1 cellular context compared by ENCODE assay signal in the genomic region with DNA sequence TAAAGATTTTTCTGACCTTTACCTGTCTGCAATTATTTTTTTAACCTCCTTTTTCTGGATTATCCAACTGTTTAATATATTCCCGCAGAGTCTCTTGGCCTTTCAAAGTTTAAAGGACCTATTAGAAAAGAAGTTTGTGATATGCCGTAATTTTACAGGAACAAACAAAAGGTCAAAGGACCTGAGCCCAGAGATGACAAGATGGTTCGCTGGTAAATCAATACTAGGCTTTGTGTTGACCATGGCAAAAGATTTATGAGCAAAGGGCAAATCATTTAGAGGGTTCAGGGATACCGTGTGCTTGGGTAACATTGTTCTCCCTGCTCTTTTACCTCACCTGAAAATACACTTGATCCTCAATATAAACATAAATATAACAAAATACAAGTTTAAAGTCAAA.
TF ChIP-seq lines count a peak whose summit lies in the region.

No MANE protein-coding gene starts in this region.

TF ChIP-seq in HepG2, 621 proteins besides CTCF, POLR2A, EP300 and RAD21 (continued from another document and continues in another):
- TF ChIP-seq, protein P1, sequence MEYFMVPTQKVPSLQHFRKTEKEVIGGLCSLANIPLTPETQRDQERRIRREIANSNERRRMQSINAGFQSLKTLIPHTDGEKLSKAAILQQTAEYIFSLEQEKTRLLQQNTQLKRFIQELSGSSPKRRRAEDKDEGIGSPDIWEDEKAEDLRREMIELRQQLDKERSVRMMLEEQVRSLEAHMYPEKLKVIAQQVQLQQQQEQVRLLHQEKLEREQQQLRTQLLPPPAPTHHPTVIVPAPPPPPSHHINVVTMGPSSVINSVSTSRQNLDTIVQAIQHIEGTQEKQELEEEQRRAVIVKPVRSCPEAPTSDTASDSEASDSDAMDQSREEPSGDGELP (IDR thresholded peaks at IDR 0.05; ENCODE audit: borderline replicate concordance, low read depth), result peak; percentile 49; the same call in 1 of the 2 replicates
- TF ChIP-seq YY1 (IDR thresholded peaks at IDR 0.05; ENCODE audit: insufficient read depth, insufficient replicate concordance, low read depth, low read length) (peak; percentile 22), SRF (IDR thresholded peaks at IDR 0.05; ENCODE audit: low read depth, low read length) (no peak), ZNF614 (CRISPR knock-in tag; IDR thresholded peaks at IDR 0.05; ENCODE audit: borderline replicate concordance) (peak; percentile 64; the same call in 1 of the 2 replicates), ARNTL (CRISPR knock-in tag; IDR thresholded peaks at IDR 0.05) (0 out of 2 replicates have a peak, but pooled peaks have one; percentile 27), FOXJ3 (CRISPR knock-in tag; IDR thresholded peaks at IDR 0.05; ENCODE audit: borderline replicate concordance) (peak; percentile 96), RARA (CRISPR knock-in tag; IDR thresholded peaks at IDR 0.05) (peak; percentile 94), ZNF260 (CRISPR knock-in tag; IDR thresholded peaks at IDR 0.05; ENCODE audit: borderline replicate concordance, low read depth) (no peak), ZNF747 (CRISPR knock-in tag; IDR thresholded peaks at IDR 0.05; ENCODE audit: borderline replicate concordance) (no peak), ZNF674 (CRISPR knock-in tag; IDR thresholded peaks at IDR 0.05; ENCODE audit: low read depth) (no peak), TEAD3 (CRISPR knock-in tag; optimal IDR thresholded peaks at IDR 0.05; ENCODE audit: borderline replicate concordance) (peak; percentile 84), PHF20 (CRISPR knock-in tag; IDR thresholded peaks at IDR 0.05) (no peak), CBX5 (CRISPR knock-in tag; IDR thresholded peaks at IDR 0.05; ENCODE audit: borderline replicate concordance) (no peak), SETDB1 (CRISPR knock-in tag; IDR thresholded peaks at IDR 0.05; ENCODE audit: borderline replicate concordance) (no peak), CHCHD3 (CRISPR knock-in tag; IDR thresholded peaks at IDR 0.05) (no peak), SOX13 (IDR thresholded peaks at IDR 0.05) (peak; percentile 94), SOX13 (CRISPR knock-in tag; conservative IDR thresholded peaks at IDR 0.05 in 1 of 2, IDR thresholded peaks at IDR 0.05 in 1 of 2) (peak in 1 of 2 experiments; percentile 98; a peak in 2 of 4 replicates), ARHGAP35 (CRISPR knock-in tag; IDR thresholded peaks at IDR 0.05; ENCODE audit: borderline replicate concordance) (no peak), ZBTB1 (CRISPR knock-in tag; IDR thresholded peaks at IDR 0.05; ENCODE audit: borderline replicate concordance) (no peak), NR2F2 (IDR thresholded peaks at IDR 0.05; ENCODE audit: borderline replicate concordance, low read depth) (peak; percentile 100), ETV5 (CRISPR knock-in tag; IDR thresholded peaks at IDR 0.05; ENCODE audit: borderline replicate concordance) (peak; percentile 97), SIN3B (IDR thresholded peaks at IDR 0.05; ENCODE audit: low read length) (no peak), ELF4 (CRISPR knock-in tag; IDR thresholded peaks at IDR 0.05; ENCODE audit: borderline replicate concordance) (no peak), KMT2B (CRISPR knock-in tag; IDR thresholded peaks at IDR 0.05) (peak; percentile 57; the same call in 1 of the 2 replicates), FOXK1 (CRISPR knock-in tag; IDR thresholded peaks at IDR 0.05; ENCODE audit: borderline replicate concordance, low read depth) (peak; percentile 87), NFE2L1 (CRISPR knock-in tag; IDR thresholded peaks at IDR 0.05; ENCODE audit: borderline replicate concordance) (no peak), KLF12 (CRISPR knock-in tag; IDR thresholded peaks at IDR 0.05; ENCODE audit: borderline replicate concordance) (no peak), POGZ (CRISPR knock-in tag; IDR thresholded peaks at IDR 0.05) (peak; percentile 96), YEATS2 (CRISPR knock-in tag; IDR thresholded peaks at IDR 0.05; ENCODE audit: borderline replicate concordance) (no peak; the same call in 1 of the 2 replicates), KAT2B (IDR thresholded peaks at IDR 0.05; ENCODE audit: borderline replicate concordance, low read depth, low read length) (peak; percentile 68; the same call in 1 of the 2 replicates), ISL2 (CRISPR knock-in tag; IDR thresholded peaks at IDR 0.05) (peak; percentile 99), MIER2 (CRISPR knock-in tag; IDR thresholded peaks at IDR 0.05) (no peak), PPARG (CRISPR knock-in tag; conservative IDR thresholded peaks at IDR 0.05) (peak; percentile 98), RFX3 (CRISPR knock-in tag; IDR thresholded peaks at IDR 0.05) (no peak), DNMT3B (CRISPR knock-in tag; conservative IDR thresholded peaks at IDR 0.05) (0 out of 2 replicates have a peak, but pooled peaks have one; percentile 43), ZBTB7A (CRISPR knock-in tag; IDR thresholded peaks at IDR 0.05) (no peak), ZNF12 (CRISPR knock-in tag; IDR thresholded peaks at IDR 0.05) (no peak)
- TF ChIP-seq, protein P2, sequence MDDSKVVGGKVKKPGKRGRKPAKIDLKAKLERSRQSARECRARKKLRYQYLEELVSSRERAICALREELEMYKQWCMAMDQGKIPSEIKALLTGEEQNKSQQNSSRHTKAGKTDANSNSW (CRISPR knock-in tag; IDR thresholded peaks at IDR 0.05; ENCODE audit: borderline replicate concordance), result no peak
- TF ChIP-seq, protein P3, sequence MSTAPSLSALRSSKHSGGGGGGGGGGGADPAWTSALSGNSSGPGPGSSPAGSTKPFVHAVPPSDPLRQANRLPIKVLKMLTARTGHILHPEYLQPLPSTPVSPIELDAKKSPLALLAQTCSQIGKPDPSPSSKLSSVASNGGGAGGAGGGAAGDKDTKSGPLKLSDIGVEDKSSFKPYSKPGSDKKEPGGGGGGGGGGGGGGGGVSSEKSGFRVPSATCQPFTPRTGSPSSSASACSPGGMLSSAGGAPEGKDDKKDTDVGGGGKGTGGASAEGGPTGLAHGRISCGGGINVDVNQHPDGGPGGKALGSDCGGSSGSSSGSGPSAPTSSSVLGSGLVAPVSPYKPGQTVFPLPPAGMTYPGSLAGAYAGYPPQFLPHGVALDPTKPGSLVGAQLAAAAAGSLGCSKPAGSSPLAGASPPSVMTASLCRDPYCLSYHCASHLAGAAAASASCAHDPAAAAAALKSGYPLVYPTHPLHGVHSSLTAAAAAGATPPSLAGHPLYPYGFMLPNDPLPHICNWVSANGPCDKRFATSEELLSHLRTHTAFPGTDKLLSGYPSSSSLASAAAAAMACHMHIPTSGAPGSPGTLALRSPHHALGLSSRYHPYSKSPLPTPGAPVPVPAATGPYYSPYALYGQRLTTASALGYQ (CRISPR knock-in tag; IDR thresholded peaks at IDR 0.05), result peak; percentile 93
- TF ChIP-seq, protein P4, sequence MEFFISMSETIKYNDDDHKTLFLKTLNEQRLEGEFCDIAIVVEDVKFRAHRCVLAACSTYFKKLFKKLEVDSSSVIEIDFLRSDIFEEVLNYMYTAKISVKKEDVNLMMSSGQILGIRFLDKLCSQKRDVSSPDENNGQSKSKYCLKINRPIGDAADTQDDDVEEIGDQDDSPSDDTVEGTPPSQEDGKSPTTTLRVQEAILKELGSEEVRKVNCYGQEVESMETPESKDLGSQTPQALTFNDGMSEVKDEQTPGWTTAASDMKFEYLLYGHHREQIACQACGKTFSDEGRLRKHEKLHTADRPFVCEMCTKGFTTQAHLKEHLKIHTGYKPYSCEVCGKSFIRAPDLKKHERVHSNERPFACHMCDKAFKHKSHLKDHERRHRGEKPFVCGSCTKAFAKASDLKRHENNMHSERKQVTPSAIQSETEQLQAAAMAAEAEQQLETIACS (CRISPR knock-in tag; IDR thresholded peaks at IDR 0.05), result no peak
- TF ChIP-seq, protein P5, sequence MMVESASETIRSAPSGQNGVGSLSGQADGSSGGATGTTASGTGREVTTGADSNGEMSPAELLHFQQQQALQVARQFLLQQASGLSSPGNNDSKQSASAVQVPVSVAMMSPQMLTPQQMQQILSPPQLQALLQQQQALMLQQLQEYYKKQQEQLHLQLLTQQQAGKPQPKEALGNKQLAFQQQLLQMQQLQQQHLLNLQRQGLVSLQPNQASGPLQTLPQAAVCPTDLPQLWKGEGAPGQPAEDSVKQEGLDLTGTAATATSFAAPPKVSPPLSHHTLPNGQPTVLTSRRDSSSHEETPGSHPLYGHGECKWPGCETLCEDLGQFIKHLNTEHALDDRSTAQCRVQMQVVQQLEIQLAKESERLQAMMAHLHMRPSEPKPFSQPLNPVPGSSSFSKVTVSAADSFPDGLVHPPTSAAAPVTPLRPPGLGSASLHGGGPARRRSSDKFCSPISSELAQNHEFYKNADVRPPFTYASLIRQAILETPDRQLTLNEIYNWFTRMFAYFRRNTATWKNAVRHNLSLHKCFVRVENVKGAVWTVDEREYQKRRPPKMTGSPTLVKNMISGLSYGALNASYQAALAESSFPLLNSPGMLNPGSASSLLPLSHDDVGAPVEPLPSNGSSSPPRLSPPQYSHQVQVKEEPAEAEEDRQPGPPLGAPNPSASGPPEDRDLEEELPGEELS (CRISPR knock-in tag; IDR thresholded peaks at IDR 0.05), result peak; percentile 95
- TF ChIP-seq, protein P6, sequence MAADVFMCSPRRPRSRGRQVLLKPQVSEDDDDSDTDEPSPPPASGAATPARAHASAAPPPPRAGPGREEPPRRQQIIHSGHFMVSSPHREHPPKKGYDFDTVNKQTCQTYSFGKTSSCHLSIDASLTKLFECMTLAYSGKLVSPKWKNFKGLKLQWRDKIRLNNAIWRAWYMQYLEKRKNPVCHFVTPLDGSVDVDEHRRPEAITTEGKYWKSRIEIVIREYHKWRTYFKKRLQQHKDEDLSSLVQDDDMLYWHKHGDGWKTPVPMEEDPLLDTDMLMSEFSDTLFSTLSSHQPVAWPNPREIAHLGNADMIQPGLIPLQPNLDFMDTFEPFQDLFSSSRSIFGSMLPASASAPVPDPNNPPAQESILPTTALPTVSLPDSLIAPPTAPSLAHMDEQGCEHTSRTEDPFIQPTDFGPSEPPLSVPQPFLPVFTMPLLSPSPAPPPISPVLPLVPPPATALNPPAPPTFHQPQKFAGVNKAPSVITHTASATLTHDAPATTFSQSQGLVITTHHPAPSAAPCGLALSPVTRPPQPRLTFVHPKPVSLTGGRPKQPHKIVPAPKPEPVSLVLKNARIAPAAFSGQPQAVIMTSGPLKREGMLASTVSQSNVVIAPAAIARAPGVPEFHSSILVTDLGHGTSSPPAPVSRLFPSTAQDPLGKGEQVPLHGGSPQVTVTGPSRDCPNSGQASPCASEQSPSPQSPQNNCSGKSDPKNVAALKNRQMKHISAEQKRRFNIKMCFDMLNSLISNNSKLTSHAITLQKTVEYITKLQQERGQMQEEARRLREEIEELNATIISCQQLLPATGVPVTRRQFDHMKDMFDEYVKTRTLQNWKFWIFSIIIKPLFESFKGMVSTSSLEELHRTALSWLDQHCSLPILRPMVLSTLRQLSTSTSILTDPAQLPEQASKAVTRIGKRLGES (CRISPR knock-in tag; IDR thresholded peaks at IDR 0.05; ENCODE audit: borderline replicate concordance), result no peak
- TF ChIP-seq, protein P7, sequence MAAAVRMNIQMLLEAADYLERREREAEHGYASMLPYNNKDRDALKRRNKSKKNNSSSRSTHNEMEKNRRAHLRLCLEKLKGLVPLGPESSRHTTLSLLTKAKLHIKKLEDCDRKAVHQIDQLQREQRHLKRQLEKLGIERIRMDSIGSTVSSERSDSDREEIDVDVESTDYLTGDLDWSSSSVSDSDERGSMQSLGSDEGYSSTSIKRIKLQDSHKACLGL (CRISPR knock-in tag; IDR thresholded peaks at IDR 0.05), result no peak
- TF ChIP-seq, protein P8, sequence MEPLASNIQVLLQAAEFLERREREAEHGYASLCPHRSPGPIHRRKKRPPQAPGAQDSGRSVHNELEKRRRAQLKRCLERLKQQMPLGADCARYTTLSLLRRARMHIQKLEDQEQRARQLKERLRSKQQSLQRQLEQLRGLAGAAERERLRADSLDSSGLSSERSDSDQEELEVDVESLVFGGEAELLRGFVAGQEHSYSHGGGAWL (CRISPR knock-in tag; IDR thresholded peaks at IDR 0.05), result no peak
- TF ChIP-seq, protein P9, sequence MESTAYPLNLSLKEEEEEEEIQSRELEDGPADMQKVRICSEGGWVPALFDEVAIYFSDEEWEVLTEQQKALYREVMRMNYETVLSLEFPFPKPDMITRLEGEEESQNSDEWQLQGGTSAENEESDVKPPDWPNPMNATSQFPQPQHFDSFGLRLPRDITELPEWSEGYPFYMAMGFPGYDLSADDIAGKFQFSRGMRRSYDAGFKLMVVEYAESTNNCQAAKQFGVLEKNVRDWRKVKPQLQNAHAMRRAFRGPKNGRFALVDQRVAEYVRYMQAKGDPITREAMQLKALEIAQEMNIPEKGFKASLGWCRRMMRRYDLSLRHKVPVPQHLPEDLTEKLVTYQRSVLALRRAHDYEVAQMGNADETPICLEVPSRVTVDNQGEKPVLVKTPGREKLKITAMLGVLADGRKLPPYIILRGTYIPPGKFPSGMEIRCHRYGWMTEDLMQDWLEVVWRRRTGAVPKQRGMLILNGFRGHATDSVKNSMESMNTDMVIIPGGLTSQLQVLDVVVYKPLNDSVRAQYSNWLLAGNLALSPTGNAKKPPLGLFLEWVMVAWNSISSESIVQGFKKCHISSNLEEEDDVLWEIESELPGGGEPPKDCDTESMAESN (CRISPR knock-in tag; conservative IDR thresholded peaks at IDR 0.05), result 0 out of 2 replicates have a peak, but pooled peaks have one; percentile 41
- TF ChIP-seq, protein P10, sequence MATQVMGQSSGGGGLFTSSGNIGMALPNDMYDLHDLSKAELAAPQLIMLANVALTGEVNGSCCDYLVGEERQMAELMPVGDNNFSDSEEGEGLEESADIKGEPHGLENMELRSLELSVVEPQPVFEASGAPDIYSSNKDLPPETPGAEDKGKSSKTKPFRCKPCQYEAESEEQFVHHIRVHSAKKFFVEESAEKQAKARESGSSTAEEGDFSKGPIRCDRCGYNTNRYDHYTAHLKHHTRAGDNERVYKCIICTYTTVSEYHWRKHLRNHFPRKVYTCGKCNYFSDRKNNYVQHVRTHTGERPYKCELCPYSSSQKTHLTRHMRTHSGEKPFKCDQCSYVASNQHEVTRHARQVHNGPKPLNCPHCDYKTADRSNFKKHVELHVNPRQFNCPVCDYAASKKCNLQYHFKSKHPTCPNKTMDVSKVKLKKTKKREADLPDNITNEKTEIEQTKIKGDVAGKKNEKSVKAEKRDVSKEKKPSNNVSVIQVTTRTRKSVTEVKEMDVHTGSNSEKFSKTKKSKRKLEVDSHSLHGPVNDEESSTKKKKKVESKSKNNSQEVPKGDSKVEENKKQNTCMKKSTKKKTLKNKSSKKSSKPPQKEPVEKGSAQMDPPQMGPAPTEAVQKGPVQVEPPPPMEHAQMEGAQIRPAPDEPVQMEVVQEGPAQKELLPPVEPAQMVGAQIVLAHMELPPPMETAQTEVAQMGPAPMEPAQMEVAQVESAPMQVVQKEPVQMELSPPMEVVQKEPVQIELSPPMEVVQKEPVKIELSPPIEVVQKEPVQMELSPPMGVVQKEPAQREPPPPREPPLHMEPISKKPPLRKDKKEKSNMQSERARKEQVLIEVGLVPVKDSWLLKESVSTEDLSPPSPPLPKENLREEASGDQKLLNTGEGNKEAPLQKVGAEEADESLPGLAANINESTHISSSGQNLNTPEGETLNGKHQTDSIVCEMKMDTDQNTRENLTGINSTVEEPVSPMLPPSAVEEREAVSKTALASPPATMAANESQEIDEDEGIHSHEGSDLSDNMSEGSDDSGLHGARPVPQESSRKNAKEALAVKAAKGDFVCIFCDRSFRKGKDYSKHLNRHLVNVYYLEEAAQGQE (IDR thresholded peaks at IDR 0.05; ENCODE audit: borderline replicate concordance in 1 of 2, low read depth in 1 of 2, low read length in 2 of 2), result peak in 1 of 2 experiments; percentile 52; a peak in 1 of 4 replicates
